Comparison of ENCODE assay signal across 8 cellular contexts in the genomic region with DNA sequence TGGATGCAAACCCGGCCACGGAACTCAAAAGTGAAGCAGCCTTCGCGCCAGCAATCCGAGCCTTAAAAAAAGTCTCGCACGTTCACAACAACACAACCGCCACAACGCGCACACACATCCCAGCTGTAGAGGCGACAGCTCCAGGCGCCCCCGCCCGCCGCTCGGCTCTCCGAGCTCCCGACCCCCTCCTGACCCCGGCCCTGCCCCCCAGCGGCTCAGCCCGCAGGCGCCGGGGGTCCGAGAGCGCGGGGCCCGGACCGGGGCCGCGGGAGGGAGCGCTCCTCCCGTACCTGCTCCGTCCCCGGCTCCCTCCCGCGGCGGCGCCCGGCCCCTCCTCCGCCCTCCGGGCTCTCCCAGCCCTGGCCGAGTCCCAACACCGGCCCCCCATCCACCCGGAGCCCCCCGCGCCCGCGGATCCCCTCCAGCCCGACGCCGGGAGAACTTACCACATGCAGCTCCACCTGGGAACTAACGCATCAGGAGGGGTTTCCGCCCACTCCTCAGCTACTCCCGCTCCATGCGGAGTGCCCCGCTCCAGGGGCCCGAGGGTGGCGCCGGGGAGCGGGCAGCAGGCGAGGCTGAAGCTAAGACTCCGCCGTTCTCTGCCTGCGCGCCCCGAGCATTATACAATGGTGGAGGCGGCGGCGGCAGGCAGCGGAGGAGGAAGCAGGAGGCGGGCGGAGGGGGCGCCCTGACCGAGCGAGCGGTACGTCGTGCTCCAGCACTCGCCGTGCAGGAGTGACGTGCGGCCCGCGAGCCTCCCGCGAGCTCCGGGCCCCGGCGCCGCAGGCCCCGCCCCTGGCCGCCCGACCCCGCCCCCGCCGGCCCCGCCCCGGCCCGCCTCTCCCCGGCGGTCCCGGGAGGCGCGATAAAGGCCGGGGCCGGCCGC. TPM values are rescaled to one million over a fixed set of nuclear protein-coding genes. Genes with fewer than 3 reads are reported as not detected.
DNase-seq lines count a peak whose midpoint lies in the region; ATAC-seq lines count a peak whose summit lies in the region.

A gene with protein sequence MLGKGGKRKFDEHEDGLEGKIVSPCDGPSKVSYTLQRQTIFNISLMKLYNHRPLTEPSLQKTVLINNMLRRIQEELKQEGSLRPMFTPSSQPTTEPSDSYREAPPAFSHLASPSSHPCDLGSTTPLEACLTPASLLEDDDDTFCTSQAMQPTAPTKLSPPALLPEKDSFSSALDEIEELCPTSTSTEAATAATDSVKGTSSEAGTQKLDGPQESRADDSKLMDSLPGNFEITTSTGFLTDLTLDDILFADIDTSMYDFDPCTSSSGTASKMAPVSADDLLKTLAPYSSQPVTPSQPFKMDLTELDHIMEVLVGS (minus strand): TSS at position 740 of the 889 bp plus-strand sequence. CDS start 17,042 bp downstream, outside the sequence.

- peaks cover 27 to 48% (median 44%) of the 10 kb centered on the region in 11 experiments; a peak in 21 of 22 replicates for H4K20me1 ChIP-seq in BLaER1 treated with 17β-estradiol and CSF1 and Interleukin-3, amounts not matched to agents 10 nM and 100 nM

- POLR2A ChIA-PET in activated CD4-positive, alpha-beta memory T cell treated with anti-CD3 and anti-CD28 coated beads for 36 hours (lab: Charles Lee) = interaction anchor here (0.8 to 4.1 kb wide), 18 partner anchors 9 to 215 kb away, joined by 3 to 42 read pairs (median 4); a partner anchor contains a TSS

- H3K36me3 ChIP-seq in BLaER1 treated with 17β-estradiol and CSF1 and Interleukin-3, amounts not matched to agents 10 nM and 100 nM = no peaks in the 10 kb centered on the region
- no peaks in the 10 kb centered on the region for H3K36me3 ChIP-seq in ectodermal cell (ENCODE audit: control insufficient read depth, insufficient read depth, low read length)

- peak within 1 kb of the TSS; percentile 72 for H3K27ac Mint-ChIP-seq in activated CD4-positive, alpha-beta memory T cell treated with anti-CD3 and anti-CD28 coated beads for 36 hours

- H3K27me3 ChIP-seq in BLaER1 treated with 17β-estradiol and CSF1 and Interleukin-3, amounts not matched to agents 10 nM and 100 nM = no peaks in the 10 kb centered on the region
- H3K27me3 ChIP-seq in ectodermal cell (ENCODE audit: control insufficient read depth, insufficient read depth, low read length, poor library complexity, severe bottlenecking) = peaks cover 8% of the 10 kb centered on the region

- peaks cover 57 to 81% (median 69%) of the 10 kb centered on the region in 10 experiments for H3K4me1 ChIP-seq in BLaER1 treated with 17β-estradiol and CSF1 and Interleukin-3, amounts not matched to agents 10 nM and 100 nM
- H3K4me1 ChIP-seq in ectodermal cell (ENCODE audit: control insufficient read depth, insufficient read depth, low read length) = peaks cover 39% of the 10 kb centered on the region

- peaks cover 1% of the 10 kb centered on the region for H3K36me3 Mint-ChIP-seq in activated CD4-positive, alpha-beta memory T cell treated with anti-CD3 and anti-CD28 coated beads for 36 hours

- no peaks in the 10 kb centered on the region for H3K9me3 Mint-ChIP-seq in activated CD4-positive, alpha-beta memory T cell treated with anti-CD3 and anti-CD28 coated beads for 36 hours

- no peaks in the 10 kb centered on the region for H3K9me3 ChIP-seq in BLaER1 treated with 17β-estradiol and CSF1 and Interleukin-3, amounts not matched to agents 10 nM and 100 nM (replicated peaks in 1 of 11)
- H3K9me3 ChIP-seq in ectodermal cell (ENCODE audit: control insufficient read depth, low read length) = no peaks in the 10 kb centered on the region

- peak; percentile 76 for ATAC-seq in GM19372 (IDR thresholded peaks at IDR 0.05; ENCODE audit: low read depth, unreplicated experiment)
- peak; percentile 68 for ATAC-seq in HG03521 (IDR thresholded peaks at IDR 0.05; ENCODE audit: unreplicated experiment)

- H3K27me3 Mint-ChIP-seq in activated CD4-positive, alpha-beta memory T cell treated with anti-CD3 and anti-CD28 coated beads for 36 hours = no peaks in the 10 kb centered on the region

- DNase-seq in NCI-H82 treated with DMSO at 0.1 percent for 48 hours (lab: John Stamatoyannopoulos, UW; ENCODE audit: unreplicated experiment) = peak; percentile 68
- DNase-seq in activated CD4-positive, alpha-beta memory T cell treated with anti-CD3 and anti-CD28 coated beads for 36 hours = peak; percentile 86
- DNase-seq in lung microvascular endothelial cell (ENCODE audit: low read depth in 2 of 2) = peak; percentile 92 to 94
- peak; percentile 59 to 73 (median 60) for DNase-seq in stimulated activated CD4-positive, alpha-beta T cell treated with anti-CD3 and anti-CD28 coated beads, TNF-alpha, amount 100 ng/mL, for 48 hours (ENCODE audit: low read depth in 3 of 3)

- peak within 1 kb of the TSS; percentile 79 for H3K4me3 Mint-ChIP-seq in activated CD4-positive, alpha-beta memory T cell treated with anti-CD3 and anti-CD28 coated beads for 36 hours

- H3K4me3 ChIP-seq in BLaER1 treated with 17β-estradiol and CSF1 and Interleukin-3, amounts not matched to agents 10 nM and 100 nM = peak within 1 kb of the TSS; percentile 76 to 87 (median 83)
- H3K4me3 ChIP-seq in ectodermal cell (ENCODE audit: insufficient read depth, low read depth, low read length) = peak within 1 kb of the TSS; percentile 96

- peak within 1 kb of the TSS; percentile 91 to 95 (median 94) for H3K9ac ChIP-seq in BLaER1 treated with 17β-estradiol and CSF1 and Interleukin-3, amounts not matched to agents 10 nM and 100 nM

- CTCF ChIA-PET in activated CD4-positive, alpha-beta memory T cell treated with anti-CD3 and anti-CD28 coated beads for 36 hours (lab: Charles Lee) = interaction anchor here (0.7 to 11.1 kb wide), 27 partner anchors 10 to 603 kb away, joined by 3 to 131 read pairs (median 6); a partner anchor contains a TSS

- H3K4me2 ChIP-seq in BLaER1 treated with 17β-estradiol and CSF1 and Interleukin-3, amounts not matched to agents 10 nM and 100 nM = peak within 1 kb of the TSS; percentile 88 to 100 (median 97)

- 0% methylated on average over 106 of the region's 107 CpGs for WGBS in ectodermal cell, 2 experiments

- H3K4me1 Mint-ChIP-seq in activated CD4-positive, alpha-beta memory T cell treated with anti-CD3 and anti-CD28 coated beads for 36 hours (ENCODE audit: low read depth) = peaks cover 51% of the 10 kb centered on the region

- intact Hi-C loops in activated CD4-positive, alpha-beta memory T cell treated with anti-CD3 and anti-CD28 coated beads for 36 hours (cut with micrococcal nuclease) = loop anchor here (1.0 to 2.0 kb wide), 6 partner anchors 47 to 333 kb away; a partner anchor contains a TSS

- H3K27ac ChIP-seq in BLaER1 treated with 17β-estradiol and CSF1 and Interleukin-3, amounts not matched to agents 10 nM and 100 nM = peak within 1 kb of the TSS; percentile 88 to 94 (median 93)
- H3K27ac ChIP-seq in ectodermal cell (ENCODE audit: insufficient read depth, low read depth, low read length, poor library complexity, severe bottlenecking) = peak within 1 kb of the TSS; percentile 98

RNA-seq across cellular contexts. Expression of the gene that starts here (rescaled TPM):
- 10 to 100 TPM; 11.3 to 11.4 TPM for total RNA-seq in activated CD4-positive, alpha-beta memory T cell treated with anti-CD3 and anti-CD28 coated beads for 36 hours
- 24.5 TPM for polyA plus RNA-seq in ectodermal cell (2013, experiment 1 of 4)
- polyA plus RNA-seq in ectodermal cell (2013, experiment 2 of 4) = 23.6 TPM
- polyA plus RNA-seq in ectodermal cell (2013, experiment 3 of 4) = 18.9 TPM
- 23.1 TPM for polyA plus RNA-seq in ectodermal cell (2013, experiment 4 of 4)
- total RNA-seq in lung microvascular endothelial cell = 3.3 and 6.2 TPM in 2 replicates

Comparison
In these comparisons a context has a peak if more than half of its experiments do, and no peak if none do; other contexts are left out.
1. Peak in every context shown above with its lines: DNase-seq, ATAC-seq, H3K4me3 ChIP-seq and H3K27ac ChIP-seq.